In genomic region chr11:17387811-17388210, GRCh38 we compare ENCODE assay signal across 18 cellular contexts. TPM values are rescaled to one million over a fixed set of nuclear protein-coding genes. Genes with fewer than 3 reads are reported as not detected.
DNase-seq lines count a peak whose midpoint lies in the region; ATAC-seq, FAIRE-seq and TF ChIP-seq lines count a peak whose summit lies in the region.
"Had no signal": no experiment of that assay in that cellular context is flagged by ENCODE, and none has a peak within 500 bp of the region (broad histone marks: within the 10 kb centered on the region; RNA-seq: fewer than 3 reads in every experiment).

No MANE protein-coding gene starts in this region.

- H3K9me2 ChIP-seq in OCI-LY1 (ENCODE audit: low read depth, low read length) = no peaks in the 10 kb centered on the region

- DNase-seq in activated naive CD8-positive, alpha-beta T cell treated with anti-CD3 and anti-CD28 coated beads for 36 hours = no peak
- DNase-seq in memory B cell (ENCODE audit: low spot score in 2 of 2) = no peak
- no peak for DNase-seq in type B pancreatic cell (ENCODE audit: extremely low spot score, unreplicated experiment)
- no peak for DNase-seq in small intestine
- DNase-seq: foreskin keratinocyte; KG1; mammary epithelial cell; NCI-H146; nucleus accumbens; SHP77; stimulated activated naive B cell treated with anti-CD40 and anti-IgM and Interleukin-4, amounts not matched to agents 10 μg/mL and 1 μg/mL and 100 μg/mL, for 72 hours; upper lobe of right lung had no signal

- H3K9me3 ChIP-seq in OCI-LY1 (ENCODE audit: low read length) (no peaks in the 10 kb centered on the region), small intestine (ENCODE audit: control insufficient read depth, low read depth) (no peaks in the 10 kb centered on the region)
- H3K9me3 ChIP-seq: upper lobe of right lung had no signal

- peak overlapping the region; percentile 71 for H3K4me3 Mint-ChIP-seq in activated naive CD8-positive, alpha-beta T cell
- no peak overlapping the region for H3K4me3 Mint-ChIP-seq in activated naive CD8-positive, alpha-beta T cell treated with anti-CD3 and anti-CD28 coated beads for 36 hours
- peak overlapping the region; percentile 69 for H3K4me3 Mint-ChIP-seq in memory B cell
- peak overlapping the region; percentile 79 for H3K4me3 Mint-ChIP-seq in type B pancreatic cell

- H2AFZ ChIP-seq in OCI-LY1 (ENCODE audit: low read length) = no peak overlapping the region

- no peaks in the 10 kb centered on the region for H4K20me1 ChIP-seq in OCI-LY1 (ENCODE audit: insufficient read depth, low read length)

- H3K4me1 ChIP-seq in OCI-LY1 (ENCODE audit: insufficient read depth, low read length, severe bottlenecking) (peaks cover 48% of the 10 kb centered on the region), small intestine (ENCODE audit: control insufficient read depth in 2 of 2, insufficient read depth in 1 of 2, low read depth in 1 of 2, low read length in 1 of 2) (no peaks in the 10 kb centered on the region)
- H3K4me1 ChIP-seq: foreskin keratinocyte had no signal

- no peak overlapping the region for H3K9ac ChIP-seq in OCI-LY1 (ENCODE audit: low read length)

- peaks cover 1% of the 10 kb centered on the region for H3K4me1 Mint-ChIP-seq in activated naive CD8-positive, alpha-beta T cell (ENCODE audit: low read depth)
- H3K4me1 Mint-ChIP-seq in activated naive CD8-positive, alpha-beta T cell treated with anti-CD3 and anti-CD28 coated beads for 36 hours = no peaks in the 10 kb centered on the region
- H3K4me1 Mint-ChIP-seq in memory B cell (peaks cover 21% of the 10 kb centered on the region), type B pancreatic cell (ENCODE audit: unreplicated experiment) (no peaks in the 10 kb centered on the region)

- H3K27ac ChIP-seq in OCI-LY1 (ENCODE audit: low read depth, low read length, poor library complexity, severe bottlenecking) = no peak overlapping the region
- H3K27ac ChIP-seq in small intestine (ENCODE audit: low read depth in 1 of 2, low read length in 1 of 2) = no peak overlapping the region
- H3K27ac ChIP-seq: cardiac muscle cell, foreskin keratinocyte, upper lobe of right lung had no signal

- H3K27me3 Mint-ChIP-seq in activated naive CD8-positive, alpha-beta T cell = no peaks in the 10 kb centered on the region
- peaks cover 10% of the 10 kb centered on the region for H3K27me3 Mint-ChIP-seq in activated naive CD8-positive, alpha-beta T cell treated with anti-CD3 and anti-CD28 coated beads for 36 hours
- H3K27me3 Mint-ChIP-seq in memory B cell = peaks cover 5% of the 10 kb centered on the region
- peaks cover 12% of the 10 kb centered on the region for H3K27me3 Mint-ChIP-seq in type B pancreatic cell

- no peak for TF ChIP-seq CTCF in OCI-LY1 (IDR thresholded peaks at IDR 0.05; ENCODE audit: low read length)
- TF ChIP-seq CTCF in type B pancreatic cell (conservative IDR thresholded peaks at IDR 0.05) = no peak

- ATAC-seq in memory B cell (ENCODE audit: low read depth) (no peak), GM21526 (IDR thresholded peaks at IDR 0.05; ENCODE audit: low FRiP score, unreplicated experiment) (no peak), GM21619 (IDR thresholded peaks at IDR 0.05; ENCODE audit: unreplicated experiment) (no peak)
- ATAC-seq: foreskin keratinocyte; stimulated activated naive B cell treated with anti-CD40 and anti-IgM and Interleukin-4, amounts not matched to agents 10 μg/mL and 1 μg/mL and 100 μg/mL, for 72 hours; upper lobe of right lung had no signal

- H3K27me3 ChIP-seq in OCI-LY1 (ENCODE audit: insufficient read depth, low read length) (no peaks in the 10 kb centered on the region), small intestine (ENCODE audit: control insufficient read depth in 2 of 2, insufficient read depth in 2 of 2, low read length in 2 of 2) (no peaks in the 10 kb centered on the region)
- H3K27me3 ChIP-seq: cardiac muscle cell had no signal

- H3K9me3 Mint-ChIP-seq in activated naive CD8-positive, alpha-beta T cell (ENCODE audit: low read depth) = no peaks in the 10 kb centered on the region
- H3K9me3 Mint-ChIP-seq in activated naive CD8-positive, alpha-beta T cell treated with anti-CD3 and anti-CD28 coated beads for 36 hours = no peaks in the 10 kb centered on the region
- H3K9me3 Mint-ChIP-seq in memory B cell (no peaks in the 10 kb centered on the region), type B pancreatic cell (no peaks in the 10 kb centered on the region)
- H3K9me3 Mint-ChIP-seq: activated naive CD4-positive, alpha-beta T cell treated with anti-CD3 and anti-CD28 coated beads, Interleukin-2, amount 50 U/mL, for 72 hours; stimulated activated naive B cell treated with anti-CD40 and anti-IgM and Interleukin-4, amounts not matched to agents 10 μg/mL and 1 μg/mL and 100 μg/mL, for 72 hours had no signal

- peak overlapping the region; percentile 71; the same call in 1 of the 2 replicates for H3K4me2 ChIP-seq in OCI-LY1 (ENCODE audit: low read length)

- H3K27ac Mint-ChIP-seq in activated naive CD8-positive, alpha-beta T cell = no peak overlapping the region
- no peak overlapping the region for H3K27ac Mint-ChIP-seq in activated naive CD8-positive, alpha-beta T cell treated with anti-CD3 and anti-CD28 coated beads for 36 hours
- H3K27ac Mint-ChIP-seq in memory B cell = no peak overlapping the region
- H3K27ac Mint-ChIP-seq in type B pancreatic cell = no peak overlapping the region
- H3K27ac Mint-ChIP-seq: activated naive CD4-positive, alpha-beta T cell treated with anti-CD3 and anti-CD28 coated beads, Interleukin-2, amount 50 U/mL, for 72 hours had no signal

- peaks cover 13% of the 10 kb centered on the region; the same call in 1 of the 2 replicates for H3K36me3 ChIP-seq in OCI-LY1 (ENCODE audit: insufficient read depth, low read length)
- H3K36me3 ChIP-seq in small intestine (ENCODE audit: control insufficient read depth in 2 of 2, insufficient read depth in 2 of 2, low read length in 2 of 2) = no peaks in the 10 kb centered on the region
- H3K36me3 ChIP-seq: cardiac muscle cell, upper lobe of right lung had no signal

- no peaks in the 10 kb centered on the region for H3K36me3 Mint-ChIP-seq in activated naive CD8-positive, alpha-beta T cell
- H3K36me3 Mint-ChIP-seq in activated naive CD8-positive, alpha-beta T cell treated with anti-CD3 and anti-CD28 coated beads for 36 hours = no peaks in the 10 kb centered on the region
- no peaks in the 10 kb centered on the region for H3K36me3 Mint-ChIP-seq in memory B cell
- H3K36me3 Mint-ChIP-seq in type B pancreatic cell = no peaks in the 10 kb centered on the region
- H3K36me3 Mint-ChIP-seq: activated naive CD4-positive, alpha-beta T cell treated with anti-CD3 and anti-CD28 coated beads, Interleukin-2, amount 50 U/mL, for 72 hours had no signal

- FAIRE-seq in small intestine (lab: Jason Lieb, UNC) = no peak

- no peaks in the 10 kb centered on the region for H3F3A ChIP-seq in OCI-LY1 (ENCODE audit: insufficient read depth, low read length)

- H3K4me3 ChIP-seq in OCI-LY1 (ENCODE audit: low read depth, low read length, poor library complexity, severe bottlenecking) = peak overlapping the region; percentile 70
- H3K4me3 ChIP-seq in small intestine (ENCODE audit: low read depth in 1 of 2, low read length in 2 of 2) = no peak overlapping the region

- 83 to 93% (median 92%) methylated on average over 20 of the region's 20 CpGs for WGBS in small intestine, 3 donors

- no peaks in the 10 kb centered on the region for H3K79me2 ChIP-seq in OCI-LY1 (ENCODE audit: insufficient read depth, low read length)

RNA-seq across cellular contexts. Expression of gene KCNJ11, which starts 0.6 kb away (rescaled TPM):
- under 1 TPM; 0.56 to 0.74 TPM for total RNA-seq in activated naive CD8-positive, alpha-beta T cell treated with anti-CD3 and anti-CD28 coated beads for 36 hours
- total RNA-seq in type B pancreatic cell (ENCODE audit: low replicate concordance) = 18.6 and 25.4 TPM in 2 replicates
- polyA plus RNA-seq in small intestine = 1 to 10 TPM in 1 of 3 donors, not detected in 2; 1.9 TPM
- total RNA-seq: mammary epithelial cell had no signal
- polyA plus RNA-seq: foreskin keratinocyte had no signal

RNA-seq across cellular contexts. Expression of gene NCR3LG1, which starts 36.2 kb away (rescaled TPM):
- 1 to 10 TPM; 5.0 TPM for total RNA-seq in activated naive CD8-positive, alpha-beta T cell treated with anti-CD3 and anti-CD28 coated beads for 36 hours
- 6.0 and 12.3 TPM in 2 replicates for total RNA-seq in type B pancreatic cell (ENCODE audit: low replicate concordance)
- 1 to 10 TPM in 1 of 3 donors, under 1 TPM in 2; 0.22 to 4.5 (median 0.81) TPM for polyA plus RNA-seq in small intestine

Comparison
In these comparisons a context has a peak if more than half of its experiments do, and no peak if none do; other contexts are left out.
1. RNA of gene KCNJ11, which starts 0.6 kb away (total RNA-seq): 18.6 to 25.4 TPM in type B pancreatic cell; 0.56 to 0.74 TPM in activated naive CD8-positive, alpha-beta T cell treated with anti-CD3 and anti-CD28 coated beads for 36 hours; every median in the first group is over 10 times any median in the second.